ENCODE assay signal across 18 cellular contexts in the genomic region with DNA sequence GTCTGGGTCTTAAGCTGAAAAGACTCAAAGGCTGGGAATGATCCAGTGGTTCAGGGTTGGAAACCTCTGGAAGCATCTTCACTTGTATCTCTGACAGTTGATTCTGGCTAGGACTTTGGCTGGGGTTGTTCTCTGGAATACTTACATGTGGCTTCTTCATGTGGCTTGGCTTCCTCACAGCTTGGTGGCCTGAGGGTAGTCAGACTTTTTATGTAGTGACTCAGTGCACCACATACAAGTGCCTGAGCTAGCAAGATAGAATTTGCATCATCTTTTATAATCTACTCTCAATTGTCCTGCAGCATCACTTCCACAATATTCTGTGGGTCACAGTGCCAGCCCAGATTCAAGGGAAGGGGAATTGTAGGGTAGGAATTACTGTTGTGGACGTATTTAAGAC. TPM values are rescaled to one million over a fixed set of nuclear protein-coding genes. Genes with fewer than 3 reads are reported as not detected.
DNase-seq lines count a peak whose midpoint lies in the region; ATAC-seq, FAIRE-seq and TF ChIP-seq lines count a peak whose summit lies in the region.
"Had no signal": no experiment of that assay in that cellular context is flagged by ENCODE, and none has a peak within 500 bp of the region (broad histone marks: within the 10 kb centered on the region; RNA-seq: fewer than 3 reads in every experiment).

No MANE protein-coding gene starts in this region.

- H3K36me3 ChIP-seq in MG63 = no peaks in the 10 kb centered on the region
- H3K36me3 ChIP-seq in bronchial epithelial cell (ENCODE audit: control insufficient read depth, insufficient read depth, low read length) = no peaks in the 10 kb centered on the region
- H3K36me3 ChIP-seq: prostate gland, thoracic aorta had no signal

- H3K4me3 ChIP-seq in MG63 (no peak overlapping the region), bronchial epithelial cell (ENCODE audit: low read depth, low read length) (no peak overlapping the region)
- H3K4me3 ChIP-seq: prostate gland, SJSA1, thoracic aorta had no signal

- ATAC-seq in HG02642 (IDR thresholded peaks at IDR 0.05; ENCODE audit: poor library complexity, unreplicated experiment) = no peak
- ATAC-seq: left colon had no signal

- no peaks in the 10 kb centered on the region for H3K9me3 ChIP-seq in MG63
- H3K9me3 ChIP-seq: prostate gland, SJSA1, thoracic aorta had no signal

- DNase-seq in GM03348 (ENCODE audit: low spot score) (peak; percentile 57), MG63 (peak; percentile 34), bronchial epithelial cell (ENCODE audit: low read depth) (peak; percentile 65), non-pigmented ciliary epithelial cell (ENCODE audit: low read depth) (peak; percentile 20), NCI-H1694 (lab: John Stamatoyannopoulos, UW) (no peak)
- DNase-seq in activated CD4-positive, alpha-beta T cell treated with anti-CD3 and anti-CD28 coated beads, Interleukin-2, amount 50 U/mL, for 1 hour = no peak
- DNase-seq: activated CD4-positive, alpha-beta memory T cell treated with anti-CD3 and anti-CD28 coated beads, Interleukin-2, amount 10 ng/mL, durations not matched to agents 7 days and 5 days; activated naive CD4-positive, alpha-beta T cell; central memory CD4-positive, alpha-beta T cell; DMS79; left colon; NCI-H2107 had no signal

- FAIRE-seq in bronchial epithelial cell (lab: Jason Lieb, UNC) = no peak
- FAIRE-seq: GM12891, TTC549 had no signal

- H3K27me3 ChIP-seq in MG63 = no peaks in the 10 kb centered on the region
- no peaks in the 10 kb centered on the region for H3K27me3 ChIP-seq in bronchial epithelial cell (ENCODE audit: control insufficient read depth, insufficient read depth, low read length)
- H3K27me3 ChIP-seq: SJSA1 had no signal

- TF ChIP-seq CTCF in bronchial epithelial cell (IDR thresholded peaks at IDR 0.05; ENCODE audit: insufficient read depth, low read length, severe bottlenecking) = no peak

RNA-seq across cellular contexts. Expression of a gene that starts 12.0 kb away (rescaled TPM):
- total RNA-seq in MG63 (2014; rRNA removed; shearing (Covaris generic); ENCODE audit: low replicate concordance) = 34.8 and 40.6 TPM in 2 replicates
- 22.0 and 24.5 TPM in 2 replicates for total RNA-seq in bronchial epithelial cell

Comparison
In these comparisons a context has a peak if more than half of its experiments do, and no peak if none do; other contexts are left out.
1. DNase-seq: peak in GM03348 (single experiment), MG63 (single experiment), bronchial epithelial cell (single experiment) and non-pigmented ciliary epithelial cell (single experiment); none in NCI-H1694 (single experiment) and activated CD4-positive, alpha-beta T cell treated with anti-CD3 and anti-CD28 coated beads, Interleukin-2, amount 50 U/mL, for 1 hour (single experiment).